In genomic region chr10:120953897-120954296, GRCh38 we compare ENCODE assay signal across 17 cellular contexts.
DNase-seq lines count a peak whose midpoint lies in the region; TF ChIP-seq lines count a peak whose summit lies in the region.
"Had no signal": no experiment of that assay in that cellular context is flagged by ENCODE, and none has a peak within 500 bp of the region (broad histone marks: within the 10 kb centered on the region; RNA-seq: fewer than 3 reads in every experiment).

No MANE protein-coding gene starts in this region.

- H3K27ac ChIP-seq in mammary epithelial cell (ENCODE audit: insufficient read depth, low read depth, low read length) (no peak overlapping the region), endodermal cell (ENCODE audit: low read depth, low read length) (no peak overlapping the region)

- in situ Hi-C loops in mammary epithelial cell (cut with MboI; ENCODE audit: low sequenced_read_pairs in 2 of 2): loop anchor here in 1 of 2 donors (10.0 kb wide), 1 partner anchor 121 kb away; no protein-coding TSS in a partner anchor

- peaks cover 6% of the 10 kb centered on the region for H3K9me3 ChIP-seq in mammary epithelial cell (replicated peaks; ENCODE audit: insufficient read depth, low read length)
- H3K9me3 ChIP-seq in endodermal cell (ENCODE audit: control insufficient read depth, low read length): peaks cover 22% of the 10 kb centered on the region
- H3K9me3 ChIP-seq: BE2C had no signal

- H3K4me1 Mint-ChIP-seq in MCF 10A (ENCODE audit: insufficient read depth, unreplicated experiment): no peaks in the 10 kb centered on the region
- peaks cover 24% of the 10 kb centered on the region for H3K4me1 Mint-ChIP-seq in endodermal cell
- peaks cover 21% of the 10 kb centered on the region for H3K4me1 Mint-ChIP-seq in nephron progenitor cell

- H2AFZ ChIP-seq in mammary epithelial cell (ENCODE audit: low read depth, low read length): no peak overlapping the region

- H3K79me2 ChIP-seq in mammary epithelial cell (ENCODE audit: insufficient read depth, low read length): no peaks in the 10 kb centered on the region

- H3K36me3 ChIP-seq in mammary epithelial cell (ENCODE audit: insufficient read depth, low read length) (no peaks in the 10 kb centered on the region), endodermal cell (ENCODE audit: control insufficient read depth, insufficient read depth, low read length) (no peaks in the 10 kb centered on the region)
- H3K36me3 ChIP-seq: BE2C had no signal

- H3K4me1 ChIP-seq in mammary epithelial cell (ENCODE audit: insufficient read depth, low read length) (peaks cover 16% of the 10 kb centered on the region), endodermal cell (ENCODE audit: control insufficient read depth, insufficient read depth, low read length) (peaks cover 19% of the 10 kb centered on the region)
- H3K4me1 ChIP-seq: BE2C had no signal

- 100% methylated on average over 1 of the region's 1 CpG for WGBS in mammary epithelial cell (ENCODE audit: low coverage, missing lambda C conversion rate)
- WGBS in endodermal cell (ENCODE audit: insufficient coverage in 1 of 2, insufficient read length in 1 of 2), 2 experiments: 96% methylated on average over 1 of the region's 1 CpG; no CpG with 5 or more reads in 1 of the 2 experiments

- CTCF ChIA-PET in mammary epithelial cell (lab: Charles Lee; ENCODE audit: low non-redundant PET) (no interaction called here), MCF 10A (lab: Yijun Ruan, JAX) (interaction anchor here (0.6 to 1.4 kb wide), 6 partner anchors 8 to 781 kb away, joined by 3 to 4 read pairs (median 3); partner anchors contain the start of gene FGFR2)

- H3K27ac Mint-ChIP-seq in MCF 10A (ENCODE audit: low read depth, unreplicated experiment) (no peak overlapping the region), endodermal cell (no peak overlapping the region), nephron progenitor cell (no peak overlapping the region)

- dilution Hi-C loops in mammary epithelial cell (cut with HindIII; ENCODE audit: low sequenced_read_pairs): no loop called here

- no peaks in the 10 kb centered on the region for H3K36me3 Mint-ChIP-seq in MCF 10A (ENCODE audit: insufficient read depth, unreplicated experiment)
- H3K36me3 Mint-ChIP-seq in endodermal cell (ENCODE audit: low read depth): no peaks in the 10 kb centered on the region
- H3K36me3 Mint-ChIP-seq in nephron progenitor cell (ENCODE audit: low read depth): peaks cover 3% of the 10 kb centered on the region

- POLR2A ChIA-PET in MCF 10A (lab: Yijun Ruan, JAX): interaction anchor here (0.7 kb wide), 1 partner anchor 533 kb away, joined by 4 read pairs; no protein-coding TSS in a partner anchor

- H3K4me3 Mint-ChIP-seq in MCF 10A (ENCODE audit: unreplicated experiment): no peak overlapping the region
- H3K4me3 Mint-ChIP-seq in endodermal cell: no peak overlapping the region
- no peak overlapping the region for H3K4me3 Mint-ChIP-seq in nephron progenitor cell

- no peaks in the 10 kb centered on the region for H4K20me1 ChIP-seq in mammary epithelial cell (ENCODE audit: insufficient read depth, low read length)

- H3K4me3 ChIP-seq in mammary epithelial cell (replicated peaks in 1 of 3; ENCODE audit: insufficient read depth in 1 of 3, low read depth in 2 of 3, low read length in 3 of 3): no peak overlapping the region
- H3K4me3 ChIP-seq in endodermal cell (ENCODE audit: low read length): peak overlapping the region; percentile 38

- H3K9me3 Mint-ChIP-seq in MCF 10A (ENCODE audit: unreplicated experiment): no peaks in the 10 kb centered on the region
- peaks cover 21% of the 10 kb centered on the region for H3K9me3 Mint-ChIP-seq in endodermal cell
- peaks cover 38% of the 10 kb centered on the region for H3K9me3 Mint-ChIP-seq in nephron progenitor cell

- no peak overlapping the region for H3K4me2 ChIP-seq in mammary epithelial cell (ENCODE audit: insufficient read depth, low read depth, low read length)

- BruUV-seq in mammary epithelial cell (replicated peaks; lab: Mats Ljungman, UMichigan) (no TSS peak), MCF 10A (replicated peaks; lab: Mats Ljungman, UMichigan) (no TSS peak)

- TF ChIP-seq CTCF in mammary epithelial cell (conservative IDR thresholded peaks at IDR 0.05 in 1 of 2, IDR thresholded peaks at IDR 0.05 in 1 of 2; ENCODE audit: extremely low read depth in 1 of 2, insufficient read depth in 1 of 2, low read depth in 1 of 2, low read length in 2 of 2) (no peak), MCF 10A (IDR thresholded peaks at IDR 0.05; ENCODE audit: unreplicated experiment) (no peak), endodermal cell (conservative IDR thresholded peaks at IDR 0.05) (no peak), nephron progenitor cell (IDR thresholded peaks at IDR 0.05) (no peak)

- H3K9ac ChIP-seq in mammary epithelial cell (ENCODE audit: insufficient read depth, low read length) (no peak overlapping the region), endodermal cell (ENCODE audit: extremely low read depth, low read length, poor library complexity, severe bottlenecking) (no peak overlapping the region)

- intact Hi-C loops in mammary epithelial cell (cut with micrococcal nuclease): no loop called here
- intact Hi-C loops in MCF 10A (cut with micrococcal nuclease): loop anchor here (10.0 kb wide), 1 partner anchor 221 kb away; no protein-coding TSS in a partner anchor

- peak; percentile 49 for DNase-seq in mammary epithelial cell
- DNase-seq in MCF 10A (ENCODE audit: unreplicated experiment): no peak
- DNase-seq in HT1080 (ENCODE audit: low read depth): peak; percentile 14
- DNase-seq in endodermal cell: peak; percentile 54
- peak; percentile 14 for DNase-seq in renal cortical epithelial cell (ENCODE audit: low read depth)
- DNase-seq in nephron progenitor cell: no peak
- DNase-seq in cerebellar cortex (ENCODE audit: low spot score): no peak
- DNase-seq: BE2C, GDM1, KBM-7, NCI-H1092 treated with DMSO at 0.1 percent for 48 hours, NCI-H1436 treated with DMSO at 0.1 percent for 48 hours, NCI-H1930, NCI-H226, NCI-H510A treated with DMSO at 0.1 percent for 48 hours, NCI-H82, SHP77 had no signal

- no peaks in the 10 kb centered on the region for H3K27me3 Mint-ChIP-seq in MCF 10A (ENCODE audit: insufficient read depth, unreplicated experiment)
- H3K27me3 Mint-ChIP-seq in endodermal cell (ENCODE audit: insufficient read depth): peaks cover 44% of the 10 kb centered on the region
- H3K27me3 Mint-ChIP-seq in nephron progenitor cell (ENCODE audit: low read depth, poor library complexity): peaks cover 31% of the 10 kb centered on the region

- H3K27me3 ChIP-seq in mammary epithelial cell (ENCODE audit: insufficient read depth, low read length) (no peaks in the 10 kb centered on the region), endodermal cell (ENCODE audit: control insufficient read depth, insufficient read depth, low read length, poor library complexity, severe bottlenecking) (peaks cover 11% of the 10 kb centered on the region)

Comparison
In these comparisons a context has a peak if more than half of its experiments do, and no peak if none do; other contexts are left out.
1. DNase-seq: peak in mammary epithelial cell (single experiment), HT1080 (single experiment), endodermal cell (single experiment) and renal cortical epithelial cell (single experiment); none in MCF 10A (single experiment), nephron progenitor cell (single experiment) and cerebellar cortex (single experiment).